Comparison of ENCODE assay signal across 21 cellular contexts in the genomic region with DNA sequence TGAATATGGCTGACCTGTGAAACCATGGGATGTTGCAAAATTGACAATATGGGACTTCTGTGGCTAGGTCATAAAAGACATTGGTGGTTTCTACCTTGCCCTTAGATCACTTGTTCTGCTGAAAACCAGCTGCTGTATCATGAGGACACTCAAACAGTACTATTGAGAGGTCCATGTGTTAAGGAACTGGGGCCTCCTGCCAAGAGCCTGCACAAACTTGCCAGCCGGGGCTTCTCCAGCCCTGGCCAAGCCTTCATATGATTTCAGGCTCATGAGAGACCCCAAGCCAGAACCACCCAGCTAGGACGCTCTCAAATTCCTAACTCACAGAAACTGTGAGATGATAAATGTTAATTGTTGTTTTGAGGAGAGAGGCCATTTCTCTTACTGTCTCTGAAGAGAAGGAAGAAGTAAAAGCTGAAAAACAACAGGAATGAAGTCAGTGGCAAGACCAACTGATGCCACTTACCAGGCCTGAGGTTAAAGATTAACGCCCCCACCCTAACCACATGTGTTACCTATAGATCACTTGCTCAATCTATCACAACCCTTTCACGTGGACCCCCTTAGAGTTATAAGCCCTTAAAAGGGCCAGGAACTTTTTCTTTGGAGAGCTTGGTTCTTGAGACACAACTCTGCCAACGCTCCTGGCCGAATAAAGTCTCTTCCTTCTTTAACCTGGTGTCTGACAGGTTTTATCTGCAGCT.
"Had no signal": no experiment of that assay in that cellular context is flagged by ENCODE, and none has a peak within 500 bp of the region (broad histone marks: within the 10 kb centered on the region; RNA-seq: fewer than 3 reads in every experiment).

No MANE protein-coding gene starts in this region.

- H3K27ac Mint-ChIP-seq: activated naive CD8-positive, alpha-beta T cell; activated T-cell treated with anti-CD3 and anti-CD28 coated beads, Interleukin-2, amount 50 U/mL, for 24 hours had no signal

- FAIRE-seq: frontal cortex had no signal

- H3K4me3 ChIP-seq: breast epithelium, heart left ventricle, ovary, sigmoid colon, spleen, stomach, thoracic aorta, uterus had no signal

- H3K27me3 Mint-ChIP-seq: activated naive CD8-positive, alpha-beta T cell; activated T-cell treated with anti-CD3 and anti-CD28 coated beads, Interleukin-2, amount 50 U/mL, for 24 hours; T-cell had no signal

- H3K27ac ChIP-seq: breast epithelium, epithelial cell of prostate, ovary, sigmoid colon, spleen, stomach, thoracic aorta, uterus, VCaP had no signal

- H3K9me3 ChIP-seq: breast epithelium, heart left ventricle, ovary, sigmoid colon, spleen, stomach, thoracic aorta, uterus had no signal

- H3K27me3 ChIP-seq: breast epithelium, heart left ventricle, ovary, sigmoid colon, spleen, stomach, uterus had no signal

- DNase-seq: activated CD4-positive, alpha-beta T cell treated with anti-CD3 and anti-CD28 coated beads for 1 hour; activated CD4-positive, alpha-beta T cell treated with anti-CD3 and anti-CD28 coated beads, Interleukin-2, amount 50 U/mL, for 48 hours; activated effector memory CD4-positive, alpha-beta T cell treated with anti-CD3 and anti-CD28 coated beads, Interleukin-2, amount 50 U/mL, for 16 hours; activated T-cell treated with anti-CD3 and anti-CD28 coated beads, Interleukin-2, amount 50 U/mL, for 24 hours; aorta; heart left ventricle; immature natural killer cell; mesendoderm; ovary; sigmoid colon; spleen; stomach; T-cell; T1000; uterus had no signal

- H3K36me3 Mint-ChIP-seq: activated naive CD8-positive, alpha-beta T cell; immature natural killer cell; T-cell had no signal

- H3K36me3 ChIP-seq: breast epithelium, ovary, uterus had no signal

- H3K4me3 Mint-ChIP-seq: activated naive CD8-positive, alpha-beta T cell; activated T-cell treated with anti-CD3 and anti-CD28 coated beads, Interleukin-2, amount 50 U/mL, for 24 hours; immature natural killer cell; T-cell had no signal

- H3K9me3 Mint-ChIP-seq: activated T-cell treated with anti-CD3 and anti-CD28 coated beads, Interleukin-2, amount 50 U/mL, for 24 hours; immature natural killer cell; T-cell had no signal

- ATAC-seq: heart left ventricle, T-cell had no signal
